Comparison of ENCODE assay signal across 22 cellular contexts in the genomic region with DNA sequence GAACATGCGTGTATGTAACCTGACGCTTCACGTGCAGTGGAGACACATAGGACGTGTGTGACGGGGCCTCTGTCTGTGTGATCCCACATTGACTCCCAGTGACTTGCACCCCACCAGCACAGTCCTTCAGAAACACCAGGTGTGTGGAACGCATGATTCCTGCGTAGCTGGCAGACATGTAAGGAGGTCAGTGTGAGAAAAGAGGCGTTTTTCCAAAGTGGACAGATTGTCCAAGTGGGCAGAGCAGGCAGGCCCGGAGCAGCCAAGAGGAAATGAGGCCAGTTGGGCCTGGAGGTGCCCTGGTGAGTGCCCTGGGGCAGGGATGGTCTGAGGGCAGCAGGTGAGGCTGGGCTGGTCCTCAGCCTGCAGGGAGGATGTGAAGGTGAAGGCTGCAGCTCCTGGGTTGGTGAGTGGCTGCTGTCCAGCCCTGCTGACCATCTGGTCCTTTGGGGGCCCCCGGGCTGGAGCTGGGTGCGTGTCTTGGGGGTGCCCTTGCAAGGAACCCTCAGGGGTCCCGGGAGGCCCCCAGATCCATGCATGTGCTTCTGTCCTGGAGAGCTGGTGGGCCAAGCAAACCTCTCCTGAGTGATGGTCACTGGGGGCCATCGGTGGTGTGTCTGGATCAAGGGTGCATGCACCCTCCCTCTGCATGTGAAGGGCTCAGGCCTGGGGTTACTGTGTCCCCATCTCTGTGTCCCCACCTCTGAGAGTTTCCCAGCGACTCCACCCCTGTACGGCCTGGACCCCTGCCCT. TPM values are rescaled to one million over a fixed set of nuclear protein-coding genes. Genes with fewer than 3 reads are reported as not detected.
DNase-seq lines count a peak whose midpoint lies in the region; ATAC-seq, FAIRE-seq and TF ChIP-seq lines count a peak whose summit lies in the region.
"Had no signal": no experiment of that assay in that cellular context is flagged by ENCODE, and none has a peak within 500 bp of the region (broad histone marks: within the 10 kb centered on the region; RNA-seq: fewer than 3 reads in every experiment).

No MANE protein-coding gene starts in this region.

- H3K4me3 ChIP-seq in BE2C (ENCODE audit: low read depth, low read length) (no peak overlapping the region), kidney (ENCODE audit: low read length in 2 of 2) (peak overlapping the region; percentile 32 to 55)
- H3K4me3 ChIP-seq: colonic mucosa, GM12878, prostate gland, uterus had no signal

- H3K36me3 Mint-ChIP-seq in brain (peaks cover 7% of the 10 kb centered on the region), T-cell (no peaks in the 10 kb centered on the region)

- no peaks in the 10 kb centered on the region for H3K9me3 Mint-ChIP-seq in brain
- H3K9me3 Mint-ChIP-seq in T-cell: no peaks in the 10 kb centered on the region
- H3K9me3 Mint-ChIP-seq: activated T-cell treated with anti-CD3 and anti-CD28 coated beads, Interleukin-2, amount 50 U/mL, for 24 hours had no signal

- ATAC-seq in T-cell (replicated peaks in 1 of 4): no peak

- DNase-seq in BE2C (peak; percentile 2), kidney (peak; percentile 48), posterior cingulate gyrus (peak in 8 of 10 donors; percentile 2 to 71 (median 12)), T-cell (no peak), hepatic stellate cell (ENCODE audit: low spot score) (no peak), NCI-H146 (lab: John Stamatoyannopoulos, UW) (no peak), KG1 (lab: John Stamatoyannopoulos, UW) (no peak)
- DNase-seq: activated CD4-positive, alpha-beta T cell treated with anti-CD3 and anti-CD28 coated beads, Interleukin-2, amount 50 U/mL, for 4 hours; activated T-cell treated with anti-CD3 and anti-CD28 coated beads, Interleukin-2, amount 50 U/mL, for 24 hours; colonic mucosa; erythroblast; NCI-H1105; NCI-H2171 treated with DMSO at 0.1 percent for 48 hours; stimulated activated naive CD4-positive, alpha-beta T cell treated with Interleukin-2 at 50 U/mL for 16 hours; SW 1271; uterus had no signal

- peak overlapping the region; percentile 56 to 57 for H3K27ac ChIP-seq in kidney (ENCODE audit: low read depth in 2 of 2, low read length in 2 of 2)
- H3K27ac ChIP-seq: colonic mucosa, KMS-11, prostate gland, uterus had no signal

- no peak for FAIRE-seq in kidney (lab: Jason Lieb, UNC)
- FAIRE-seq: GM12878, H54, islet of Langerhans had no signal

- H3K36me3 ChIP-seq in BE2C (no peaks in the 10 kb centered on the region), kidney (ENCODE audit: control insufficient read depth in 1 of 2, insufficient read depth in 2 of 2, low read length in 2 of 2) (peaks cover 0 to 6% of the 10 kb centered on the region in 2 donors)
- H3K36me3 ChIP-seq: colonic mucosa, prostate gland, uterus had no signal

- H3K9me3 ChIP-seq in BE2C (no peaks in the 10 kb centered on the region), kidney (ENCODE audit: control insufficient read depth in 1 of 2, low read length in 2 of 2) (no peaks in the 10 kb centered on the region)
- H3K9me3 ChIP-seq: colonic mucosa, prostate gland, uterus had no signal

- H3K27me3 ChIP-seq in BE2C: peaks cover 18% of the 10 kb centered on the region
- H3K27me3 ChIP-seq: colonic mucosa had no signal

- intact Hi-C loops in kidney (cut with DNase I): no loop called here
- intact Hi-C loops in posterior cingulate gyrus (cut with DNase I): loop anchor here (5.0 kb wide), 1 partner anchor 72 kb away; a partner anchor contains a TSS

- TF ChIP-seq CTCF in BE2C (IDR thresholded peaks at IDR 0.05; ENCODE audit: low read depth, low read length): no peak
- TF ChIP-seq CTCF in brain (conservative IDR thresholded peaks at IDR 0.05): no peak
- no peak for TF ChIP-seq CTCF in kidney (IDR thresholded peaks at IDR 0.05; ENCODE audit: borderline replicate concordance, extremely low read depth, insufficient read depth)

- peaks cover 3% of the 10 kb centered on the region for H3K27me3 Mint-ChIP-seq in brain
- peaks cover 0 to 3% of the 10 kb centered on the region in 2 donors for H3K27me3 Mint-ChIP-seq in T-cell
- H3K27me3 Mint-ChIP-seq: activated T-cell treated with anti-CD3 and anti-CD28 coated beads, Interleukin-2, amount 50 U/mL, for 24 hours had no signal

- H3K4me3 Mint-ChIP-seq in brain (peak overlapping the region; percentile 74 to 85 (median 84)), T-cell (no peak overlapping the region)
- H3K4me3 Mint-ChIP-seq: activated T-cell treated with anti-CD3 and anti-CD28 coated beads, Interleukin-2, amount 50 U/mL, for 24 hours had no signal

- H3K27ac Mint-ChIP-seq in brain (peak overlapping the region; percentile 8 to 70 (median 49)), T-cell (no peak overlapping the region)
- H3K27ac Mint-ChIP-seq: activated T-cell treated with anti-CD3 and anti-CD28 coated beads, Interleukin-2, amount 50 U/mL, for 24 hours had no signal

- peaks cover 43% of the 10 kb centered on the region for H3K4me1 Mint-ChIP-seq in brain
- peaks cover 14 to 19% (median 15%) of the 10 kb centered on the region in 3 donors for H3K4me1 Mint-ChIP-seq in T-cell

- POLR2A ChIA-PET in T-cell (lab: Charles Lee): interaction anchor here in 1 of 2 donors (0.5 kb wide), 1 partner anchor 158 kb away, joined by 10 read pairs; no protein-coding TSS in a partner anchor

- H3K4me1 ChIP-seq in BE2C (0 out of 2 replicates have a peak, but pooled peaks cover 7% of the 10 kb centered on the region), kidney (ENCODE audit: control insufficient read depth in 1 of 2, insufficient read depth in 1 of 2, low read depth in 1 of 2, low read length in 2 of 2) (peaks cover 12 to 22% of the 10 kb centered on the region in 2 donors)
- H3K4me1 ChIP-seq: colonic mucosa, prostate gland had no signal

- H3K9ac ChIP-seq in kidney (ENCODE audit: low read length in 2 of 2): no peak overlapping the region
- H3K9ac ChIP-seq: KMS-11 had no signal

- CTCF ChIA-PET in T-cell (lab: Charles Lee): no interaction called here

RNA-seq across cellular contexts. Expression of a gene that starts 26.6 kb away (rescaled TPM):
- 3.3 TPM for polyA plus RNA-seq in BE2C (2012; ENCODE audit: insufficient read depth, insufficient read length, low read depth)
- 19.5 TPM for polyA plus RNA-seq in brain (ENCODE audit: insufficient read depth, low read depth, low replicate concordance)
- total RNA-seq in kidney: 40.5 TPM
- polyA plus RNA-seq in kidney (ENCODE audit: insufficient read depth, low read depth, low replicate concordance): 8.8 TPM
- total RNA-seq in T-cell: under 1 TPM; 0.22 to 0.47 (median 0.28) TPM

RNA-seq across cellular contexts. Expression of a gene that starts 38.8 kb away (rescaled TPM):
- not detected for polyA plus RNA-seq in BE2C (2012; ENCODE audit: insufficient read depth, insufficient read length, low read depth)
- 3.0 TPM for polyA plus RNA-seq in brain (ENCODE audit: insufficient read depth, low read depth, low replicate concordance)
- 1.6 TPM for total RNA-seq in kidney
- 1.0 TPM for polyA plus RNA-seq in kidney (ENCODE audit: insufficient read depth, low read depth, low replicate concordance)
- total RNA-seq in T-cell: not detected
- total RNA-seq: GM12878 had no signal
- polyA plus RNA-seq: GM12878 had no signal

Comparison
In these comparisons a context has a peak if more than half of its experiments do, and no peak if none do; other contexts are left out.
1. DNase-seq: peak in BE2C (single experiment), kidney (single experiment) and posterior cingulate gyrus (8 of 10); none in T-cell (0 of 34), hepatic stellate cell (single experiment), NCI-H146 (single experiment) and KG1 (single experiment).
2. H3K27ac Mint-ChIP-seq: peak in brain (5 of 5); none in T-cell (0 of 2).
3. H3K4me3 Mint-ChIP-seq: peak in brain (5 of 5); none in T-cell (0 of 3).
4. RNA of a gene that starts 26.6 kb away (total RNA-seq): 40.5 TPM in kidney (single experiment); 0.22 to 0.47 TPM in T-cell; every median in the first group is over 10 times any median in the second.